Comparison of ENCODE assay signal across 19 cellular contexts in genomic region chr10:12869427-12869826, GRCh38.
A peak's percentile ranks its signal among the peaks of the same experiment; 100 is the strongest.
DNase-seq lines count a peak whose midpoint lies in the region; ATAC-seq, FAIRE-seq and TF ChIP-seq lines count a peak whose summit lies in the region.
"Had no signal": no experiment of that assay in that cellular context is flagged by ENCODE, and none has a peak within 500 bp of the region (broad histone marks: within the 10 kb centered on the region; RNA-seq: fewer than 3 reads in every experiment).

No MANE protein-coding gene starts in this region.

- TF ChIP-seq CTCF in bronchial epithelial cell (IDR thresholded peaks at IDR 0.05; ENCODE audit: insufficient read depth, low read length, severe bottlenecking): no peak
- TF ChIP-seq CTCF in chondrocyte (IDR thresholded peaks at IDR 0.05): no peak
- TF ChIP-seq CTCF in testis (IDR thresholded peaks at IDR 0.05): no peak

- H3K4me3 ChIP-seq in MG63 (no peak overlapping the region), bronchial epithelial cell (ENCODE audit: low read depth, low read length) (no peak overlapping the region), testis (no peak overlapping the region)
- H3K4me3 ChIP-seq: BLaER1 had no signal

- intact Hi-C loops in testis (cut with DNase I; ENCODE audit: low total_unique reads): no loop called here

- no peaks in the 10 kb centered on the region for H3K27me3 ChIP-seq in MG63
- no peaks in the 10 kb centered on the region for H3K27me3 ChIP-seq in bronchial epithelial cell (ENCODE audit: control insufficient read depth, insufficient read depth, low read length)
- H3K27me3 ChIP-seq in testis: no peaks in the 10 kb centered on the region
- H3K27me3 ChIP-seq: BLaER1 had no signal

- no peaks in the 10 kb centered on the region for H3K4me1 ChIP-seq in testis

- FAIRE-seq in bronchial epithelial cell (lab: Jason Lieb, UNC): no peak
- FAIRE-seq: H1 had no signal

- H3K27ac ChIP-seq in testis: no peak overlapping the region
- H3K27ac ChIP-seq: BLaER1 had no signal

- peaks cover 5% of the 10 kb centered on the region for H3K36me3 Mint-ChIP-seq in chondrocyte (ENCODE audit: low read depth)
- H3K36me3 Mint-ChIP-seq: CD8-positive, alpha-beta T cell had no signal

- H3K27ac Mint-ChIP-seq in chondrocyte (ENCODE audit: unreplicated experiment): no peak overlapping the region
- H3K27ac Mint-ChIP-seq: CD8-positive, alpha-beta T cell; HFFc6 had no signal

- no peaks in the 10 kb centered on the region for H3K4me1 Mint-ChIP-seq in chondrocyte (ENCODE audit: low read depth)

- TF ChIP-seq POLR2A in testis (IDR thresholded peaks at IDR 0.05): no peak

- H3K9me3 Mint-ChIP-seq in chondrocyte (ENCODE audit: low read depth): peaks cover 2% of the 10 kb centered on the region
- H3K9me3 Mint-ChIP-seq: CD8-positive, alpha-beta T cell had no signal

- no peak for ATAC-seq in GM21381 (IDR thresholded peaks at IDR 0.05; ENCODE audit: unreplicated experiment)
- ATAC-seq: CD8-positive, alpha-beta T cell had no signal

- no peaks in the 10 kb centered on the region for H3K9me3 ChIP-seq in MG63
- H3K9me3 ChIP-seq in testis: no peaks in the 10 kb centered on the region
- H3K9me3 ChIP-seq: BLaER1 had no signal

- DNase-seq in Daoy (ENCODE audit: low read depth): peak; percentile 51
- DNase-seq in MG63: peak; percentile 70
- DNase-seq in bronchial epithelial cell (ENCODE audit: low read depth): peak; percentile 13
- peak; percentile 31 for DNase-seq in occipital lobe (lab: John Stamatoyannopoulos, UW)
- no peak for DNase-seq in chondrocyte (ENCODE audit: low spot score)
- no peak for DNase-seq in Kasumi-1 (lab: John Stamatoyannopoulos, UW)
- no peak for DNase-seq in testis
- DNase-seq: 8988T; CD8-positive, alpha-beta T cell; HFFc6; Karpas-422; MV-4-11; NCI-H1417; NCI-H2029 treated with DMSO at 0.1 percent for 48 hours; NCI-H2171 treated with DMSO at 0.1 percent for 48 hours; NCI-H748 treated with DMSO at 0.1 percent for 48 hours had no signal

- peaks cover 8% of the 10 kb centered on the region for H3K27me3 Mint-ChIP-seq in chondrocyte (ENCODE audit: low read depth)

- H3K4me3 Mint-ChIP-seq in chondrocyte (ENCODE audit: unreplicated experiment): no peak overlapping the region
- H3K4me3 Mint-ChIP-seq: CD8-positive, alpha-beta T cell; HFFc6 had no signal

- H3K36me3 ChIP-seq in MG63: no peaks in the 10 kb centered on the region
- H3K36me3 ChIP-seq in bronchial epithelial cell (ENCODE audit: control insufficient read depth, insufficient read depth, low read length): no peaks in the 10 kb centered on the region
- no peaks in the 10 kb centered on the region for H3K36me3 ChIP-seq in testis (ENCODE audit: low read depth, missing control alignments)
- H3K36me3 ChIP-seq: BLaER1 had no signal

- WGBS in testis, 2 donors: 91 to 98% methylated on average over 3 of the region's 3 CpGs

Comparison
In these comparisons a context has a peak if more than half of its experiments do, and no peak if none do; other contexts are left out.
1. DNase-seq: peak in Daoy (single experiment), MG63 (single experiment), bronchial epithelial cell (single experiment) and occipital lobe (single experiment); none in chondrocyte (single experiment), Kasumi-1 (0 of 2) and testis (single experiment).